8 cellular contexts compared by ENCODE assay signal in genomic region chr1:22053861-22054770, GRCh38. TPM values are rescaled to one million over a fixed set of nuclear protein-coding genes. Genes with fewer than 3 reads are reported as not detected.
DNase-seq lines count a peak whose midpoint lies in the region; ATAC-seq and TF ChIP-seq lines count a peak whose summit lies in the region.

No MANE protein-coding gene starts in this region.

- ATAC-seq in activated B cell treated with CpG ODN at 0.5 μM for 24 hours (ENCODE audit: low read depth) (no peak), HG03457 (IDR thresholded peaks at IDR 0.05; ENCODE audit: unreplicated experiment) (no peak)
- peak; percentile 6 for ATAC-seq in stimulated activated naive CD8-positive, alpha-beta T cell treated with anti-CD3 and anti-CD28 coated beads, Interleukin-15, Interleukin-2, amounts not matched to agents 100 U/mL and 50 U/mL, for 24 hours

- 59% methylated on average over 19 of the region's 19 CpGs for WGBS in hepatocyte (ENCODE audit: low lambda C conversion rate, missing lambda C conversion rate)

- H3K27ac ChIP-seq in hepatocyte: peak overlapping the region; percentile 100

- intact Hi-C loops in activated B cell treated with CpG ODN at 0.5 μM for 24 hours (cut with micrococcal nuclease): loop anchor here (1.0 to 5.0 kb wide), 4 partner anchors 15 to 271 kb away; partner anchors contain the start of gene USP48

- H3K79me2 ChIP-seq in hepatocyte: peaks cover 62% of the 10 kb centered on the region

- H3K27me3 ChIP-seq in hepatocyte: no peaks in the 10 kb centered on the region

- peak overlapping the region; percentile 89 for H3K27ac Mint-ChIP-seq in activated B cell treated with CpG ODN at 0.5 μM for 24 hours

- no peaks in the 10 kb centered on the region for H3K9me2 ChIP-seq in hepatocyte (replicated peaks; ENCODE audit: insufficient read depth)

- POLR2A ChIA-PET in activated B cell treated with CpG ODN at 0.5 μM for 24 hours (lab: Charles Lee): interaction anchor here (0.7 to 22.8 kb wide), 14 partner anchors 13 to 761 kb away, joined by 3 to 659 read pairs (median 6); partner anchors contain the start of gene USP48

- no peak overlapping the region for H2AFZ ChIP-seq in hepatocyte

- H3K36me3 Mint-ChIP-seq in activated B cell treated with CpG ODN at 0.5 μM for 24 hours (ENCODE audit: low read depth): peaks cover 42% of the 10 kb centered on the region

- peak overlapping the region; percentile 95 for H3K4me3 Mint-ChIP-seq in activated B cell treated with CpG ODN at 0.5 μM for 24 hours

- peaks cover 55% of the 10 kb centered on the region for H3K4me1 Mint-ChIP-seq in activated B cell treated with CpG ODN at 0.5 μM for 24 hours

- peaks cover 25% of the 10 kb centered on the region for H3K4me1 ChIP-seq in hepatocyte (ENCODE audit: insufficient read depth)

- peak overlapping the region; percentile 80 for H3K4me2 ChIP-seq in hepatocyte

- no peaks in the 10 kb centered on the region for H3K27me3 Mint-ChIP-seq in activated B cell treated with CpG ODN at 0.5 μM for 24 hours

- H3K9me3 ChIP-seq in hepatocyte (ENCODE audit: low read depth): no peaks in the 10 kb centered on the region

- CTCF ChIA-PET in activated B cell treated with CpG ODN at 0.5 μM for 24 hours (lab: Charles Lee): interaction anchor here (1.3 to 2.5 kb wide), 2 partner anchors 29 to 31 kb away, joined by 3 to 16 read pairs; no protein-coding TSS in a partner anchor

- peak; percentile 25 for DNase-seq in NOMO-1 treated with DMSO at 0.1 percent for 48 hours (lab: John Stamatoyannopoulos, UW; ENCODE audit: unreplicated experiment)
- DNase-seq in NOMO-1 treated with dmso at 0.1 percent for 144 hours (lab: John Stamatoyannopoulos, UW; ENCODE audit: unreplicated experiment): no peak
- no peak for DNase-seq in activated B cell treated with CpG ODN at 0.5 μM for 24 hours
- DNase-seq in hepatocyte (ENCODE audit: low spot score): no peak
- peak; percentile 27 for DNase-seq in stimulated activated naive CD8-positive, alpha-beta T cell treated with anti-CD3 and anti-CD28 coated beads, Interleukin-15, Interleukin-2, amounts not matched to agents 100 U/mL and 50 U/mL, for 24 hours
- DNase-seq in EL: no peak
- no peak for DNase-seq in GM19238 (ENCODE audit: insufficient read length, low spot score)

- TF ChIP-seq CTCF in activated B cell treated with CpG ODN at 0.5 μM for 24 hours (IDR thresholded peaks at IDR 0.05) (no peak), hepatocyte (IDR thresholded peaks at IDR 0.05; ENCODE audit: poor library complexity) (no peak)

- no peaks in the 10 kb centered on the region for H3K36me3 ChIP-seq in hepatocyte (replicated peaks; ENCODE audit: insufficient read depth, low read depth)

- peaks cover 57% of the 10 kb centered on the region for H4K20me1 ChIP-seq in hepatocyte (ENCODE audit: insufficient read depth, poor library complexity, severe bottlenecking)

- peak overlapping the region; percentile 45 for H3K4me3 ChIP-seq in hepatocyte

- no peaks in the 10 kb centered on the region for H3K9me3 Mint-ChIP-seq in activated B cell treated with CpG ODN at 0.5 μM for 24 hours

RNA-seq across cellular contexts. Expression of gene CDC42, which starts 1.6 kb away (rescaled TPM):
- total RNA-seq in activated B cell treated with CpG ODN at 0.5 μM for 24 hours (310 and 324 TPM in 2 replicates), hepatocyte (351 and 358 TPM in 2 replicates)
- polyA plus RNA-seq in hepatocyte: 48.8 and 69.7 TPM in 2 replicates

RNA-seq across cellular contexts. Expression of gene CELA3A, which starts 52.7 kb away (rescaled TPM):
- total RNA-seq in activated B cell treated with CpG ODN at 0.5 μM for 24 hours (not detected in 2 replicates), hepatocyte (2.2 TPM in 1 of 2 replicates, not detected in the other)
- 0.68 TPM in 1 of 2 replicates, not detected in the other for polyA plus RNA-seq in hepatocyte

Comparison
In these comparisons a context has a peak if more than half of its experiments do, and no peak if none do; other contexts are left out.
1. DNase-seq: peak in NOMO-1 treated with DMSO at 0.1 percent for 48 hours (single experiment) and stimulated activated naive CD8-positive, alpha-beta T cell treated with anti-CD3 and anti-CD28 coated beads, Interleukin-15, Interleukin-2, amounts not matched to agents 100 U/mL and 50 U/mL, for 24 hours (single experiment); none in NOMO-1 treated with dmso at 0.1 percent for 144 hours (single experiment), activated B cell treated with CpG ODN at 0.5 μM for 24 hours (single experiment), hepatocyte (single experiment), EL (single experiment) and GM19238 (single experiment).